17 cellular contexts compared by ENCODE assay signal in the genomic region with DNA sequence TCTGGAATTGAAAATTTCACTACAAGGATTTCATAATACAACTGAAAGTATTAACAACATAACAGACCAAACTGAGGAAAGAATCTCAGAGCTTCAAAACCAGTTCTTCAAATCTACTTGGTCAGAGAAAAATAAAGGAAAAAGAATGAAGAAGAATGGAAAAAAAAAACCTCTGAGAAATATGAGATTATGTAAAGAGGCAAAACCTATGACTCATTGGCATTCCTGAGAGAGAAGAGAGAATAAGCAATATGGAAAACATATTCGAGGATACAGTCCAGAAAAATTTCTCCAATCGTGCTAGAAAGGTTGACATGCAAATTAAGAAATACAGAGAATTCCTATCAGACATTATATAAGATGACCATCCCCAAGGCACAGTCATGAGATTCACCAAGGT. TPM values are rescaled to one million over a fixed set of nuclear protein-coding genes. Genes with fewer than 3 reads are reported as not detected.
"Had no signal": no experiment of that assay in that cellular context is flagged by ENCODE, and none has a peak within 500 bp of the region (broad histone marks: within the 10 kb centered on the region; RNA-seq: fewer than 3 reads in every experiment).

No MANE protein-coding gene starts in this region.

- H3K9me3 ChIP-seq: colonic mucosa, upper lobe of left lung had no signal

- H3K27me3 ChIP-seq: cardiac muscle cell, colonic mucosa, foreskin keratinocyte, upper lobe of left lung had no signal

- H3K4me3 ChIP-seq: cardiac muscle cell, colonic mucosa, upper lobe of left lung had no signal

- H3K4me3 Mint-ChIP-seq: natural killer cell had no signal

- FAIRE-seq: islet of Langerhans had no signal

- H3K27ac ChIP-seq: cardiac muscle cell, colonic mucosa, foreskin keratinocyte, upper lobe of left lung had no signal

- H3K27me3 Mint-ChIP-seq: progenitor cell of endocrine pancreas had no signal

- H3K9me3 Mint-ChIP-seq: natural killer cell had no signal

- H3K4me1 ChIP-seq: colonic mucosa, foreskin keratinocyte, upper lobe of left lung had no signal

- H3K36me3 ChIP-seq: colonic mucosa had no signal

- ATAC-seq: activated CD4-positive, CD25-positive, alpha-beta regulatory T cell treated with anti-CD3 and anti-CD28 coated beads, Interleukin-2, amount 50 U/mL, for 24 hours; activated naive CD4-positive, alpha-beta T cell treated with anti-CD3 and anti-CD28 coated beads, Interleukin-2, amount 50 U/mL, for 72 hours; foreskin keratinocyte; left lobe of liver; natural killer cell; sciatic nerve had no signal

- H3K27ac Mint-ChIP-seq: activated naive CD4-positive, alpha-beta T cell treated with anti-CD3 and anti-CD28 coated beads, Interleukin-2, amount 50 U/mL, for 72 hours had no signal

- DNase-seq: activated CD4-positive, alpha-beta T cell treated with anti-CD3 and anti-CD28 coated beads, Interleukin-2, amount 50 U/mL, for 4 hours; activated effector memory CD4-positive, alpha-beta T cell treated with Interleukin-2 at 50 U/mL for 16 hours; activated T-cell treated with anti-CD3 and anti-CD28 coated beads, Interleukin-2, amount 50 U/mL, for 1 hour; colonic mucosa; effector CD4-positive, alpha-beta T cell; natural killer cell; stimulated activated CD4-positive, alpha-beta T cell treated with anti-CD3 and anti-CD28 coated beads, Interleukin-2, amount 100 ng/mL, for 24 hours; stimulated activated naive CD4-positive, alpha-beta T cell; upper lobe of left lung had no signal

RNA-seq across cellular contexts. Expression of a gene that starts 23.4 kb away (rescaled TPM):
- total RNA-seq: foreskin keratinocyte had no signal
- polyA plus RNA-seq: cardiac muscle cell, foreskin keratinocyte had no signal
